23 cellular contexts compared by ENCODE assay signal in genomic region chr5:42881416-42882109, GRCh38.
"Had no signal": no experiment of that assay in that cellular context is flagged by ENCODE, and none has a peak within 500 bp of the region (broad histone marks: within the 10 kb centered on the region; RNA-seq: fewer than 3 reads in every experiment).

No MANE protein-coding gene starts in this region.

- H3K4me1 Mint-ChIP-seq: activated T-helper 17 cell treated with anti-CD3 and anti-CD28 coated beads, Interleukin-2, amount 50 U/mL, for 72 hours; naive B cell had no signal

- H3K27me3 ChIP-seq: ascending aorta, sigmoid colon, spleen, upper lobe of right lung had no signal

- H3K4me3 Mint-ChIP-seq: activated T-cell treated with anti-CD3 and anti-CD28 coated beads, Interleukin-2, amount 50 U/mL, for 24 hours; activated T-helper 17 cell treated with anti-CD3 and anti-CD28 coated beads, Interleukin-2, amount 50 U/mL, for 72 hours; naive B cell had no signal

- H3K4me3 ChIP-seq: ascending aorta, lung, sigmoid colon, spleen, thoracic aorta, upper lobe of right lung had no signal

- DNase-seq: activated CD4-positive, alpha-beta T cell treated with anti-CD3 and anti-CD28 coated beads for 1 hour; activated CD8-positive, alpha-beta memory T cell treated with anti-CD3 and anti-CD28 coated beads for 24 hours; activated CD8-positive, alpha-beta memory T cell treated with anti-CD3 and anti-CD28 coated beads, Interleukin-2, amount 50 U/mL, for 4 hours; activated T-cell treated with anti-CD3 and anti-CD28 coated beads, Interleukin-2, amount 50 U/mL, for 24 hours; brain microvascular endothelial cell; central memory CD4-positive, alpha-beta T cell; effector memory CD4-positive, alpha-beta T cell; glutamatergic neuron; hypothalamus; naive B cell; nucleus accumbens; sigmoid colon; spleen; stimulated activated CD4-positive, alpha-beta T cell treated with anti-CD3 and anti-CD28 coated beads, Interleukin-4, amount 100 ng/mL, for 1 hour; stimulated activated naive CD4-positive, alpha-beta T cell; T-helper 1 cell; upper lobe of right lung had no signal

- H3K27ac Mint-ChIP-seq: activated naive CD4-positive, alpha-beta T cell treated with anti-CD3 and anti-CD28 coated beads, Interleukin-2, amount 50 U/mL, for 72 hours; activated T-cell treated with anti-CD3 and anti-CD28 coated beads, Interleukin-2, amount 50 U/mL, for 24 hours; activated T-helper 17 cell treated with anti-CD3 and anti-CD28 coated beads, Interleukin-2, amount 50 U/mL, for 72 hours; naive B cell had no signal

- H3K9me3 Mint-ChIP-seq: activated naive CD4-positive, alpha-beta T cell treated with anti-CD3 and anti-CD28 coated beads, Interleukin-2, amount 50 U/mL, for 72 hours; activated T-cell treated with anti-CD3 and anti-CD28 coated beads, Interleukin-2, amount 50 U/mL, for 24 hours; activated T-helper 17 cell treated with anti-CD3 and anti-CD28 coated beads, Interleukin-2, amount 50 U/mL, for 72 hours; naive B cell had no signal

- ATAC-seq: activated naive CD4-positive, alpha-beta T cell treated with anti-CD3 and anti-CD28 coated beads, Interleukin-2, amount 50 U/mL, for 72 hours; activated T-helper 17 cell treated with anti-CD3 and anti-CD28 coated beads, Interleukin-2, amount 50 U/mL, for 72 hours; esophagus mucosa; upper lobe of right lung had no signal

- H3K36me3 Mint-ChIP-seq: activated naive CD4-positive, alpha-beta T cell treated with anti-CD3 and anti-CD28 coated beads, Interleukin-2, amount 50 U/mL, for 72 hours; naive B cell had no signal

- H3K27me3 Mint-ChIP-seq: activated T-cell treated with anti-CD3 and anti-CD28 coated beads, Interleukin-2, amount 50 U/mL, for 24 hours; activated T-helper 17 cell treated with anti-CD3 and anti-CD28 coated beads, Interleukin-2, amount 50 U/mL, for 72 hours; naive B cell had no signal

- H3K36me3 ChIP-seq: ascending aorta, brain microvascular endothelial cell, sigmoid colon, spleen, thoracic aorta, upper lobe of right lung had no signal

- H3K4me1 ChIP-seq: sigmoid colon had no signal

- H3K9me3 ChIP-seq: ascending aorta, sigmoid colon, spleen, thoracic aorta, upper lobe of right lung had no signal
